Comparison of ENCODE assay signal across 20 cellular contexts in the genomic region with DNA sequence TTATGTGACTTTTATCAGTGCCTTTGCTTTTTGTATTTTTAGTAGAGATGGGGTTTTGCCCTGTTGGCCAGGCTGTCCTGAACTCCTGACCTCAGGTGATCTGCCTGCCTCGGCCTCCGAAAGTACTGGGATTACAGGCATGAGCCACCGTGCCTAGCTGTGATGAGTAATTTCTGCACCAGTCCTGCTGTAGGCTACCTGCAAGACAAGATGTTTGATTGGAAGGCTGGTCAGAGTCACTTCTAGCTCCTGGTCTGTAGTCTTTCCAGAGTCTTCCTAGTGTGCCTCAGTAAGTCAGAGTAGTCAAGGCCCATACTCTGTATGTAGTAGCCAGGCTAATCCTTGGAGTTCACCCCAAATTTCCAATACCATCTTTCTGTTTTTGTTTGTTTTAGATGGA.
"Had no signal": no experiment of that assay in that cellular context is flagged by ENCODE, and none has a peak within 500 bp of the region (broad histone marks: within the 10 kb centered on the region; RNA-seq: fewer than 3 reads in every experiment).

No MANE protein-coding gene starts in this region.

- H3K27ac ChIP-seq: dorsolateral prefrontal cortex, esophagus muscularis mucosa, left lung, lower lobe of right lung, neutrophil, spleen, testis, transverse colon had no signal

- H3K4me1 Mint-ChIP-seq: immature natural killer cell; memory B cell; stimulated activated naive CD8-positive, alpha-beta T cell treated with anti-CD3 and anti-CD28 coated beads, Interleukin-15, amount 100 ng/mL, for 72 hours had no signal

- ATAC-seq: left lung; lower lobe of right lung; sciatic nerve; stimulated activated naive B cell treated with anti-CD40 and anti-IgM and Interleukin-4, amounts not matched to agents 10 μg/mL and 1 μg/mL and 100 μg/mL, for 72 hours; stimulated activated naive CD8-positive, alpha-beta T cell treated with anti-CD3 and anti-CD28 coated beads, Interleukin-15, amount 100 ng/mL, for 72 hours had no signal

- H3K36me3 ChIP-seq: esophagus muscularis mucosa, left lung, lower lobe of right lung, neutrophil, spleen, transverse colon had no signal

- H3K9me3 ChIP-seq: esophagus muscularis mucosa, left lung, lower lobe of right lung, neutrophil, spleen, testis, transverse colon had no signal

- H3K9me3 Mint-ChIP-seq: immature natural killer cell; memory B cell; stimulated activated naive B cell treated with anti-CD40 and anti-IgM and Interleukin-4, amounts not matched to agents 10 μg/mL and 1 μg/mL and 100 μg/mL, for 72 hours; stimulated activated naive CD8-positive, alpha-beta T cell treated with anti-CD3 and anti-CD28 coated beads, Interleukin-15, amount 100 ng/mL, for 72 hours had no signal

- H3K4me3 ChIP-seq: dorsolateral prefrontal cortex, esophagus muscularis mucosa, left lung, lower lobe of right lung, spleen, testis, transverse colon had no signal

- H3K4me3 Mint-ChIP-seq: immature natural killer cell; memory B cell; stimulated activated naive B cell treated with anti-CD40 and anti-IgM and Interleukin-4, amounts not matched to agents 10 μg/mL and 1 μg/mL and 100 μg/mL, for 72 hours; stimulated activated naive CD8-positive, alpha-beta T cell treated with anti-CD3 and anti-CD28 coated beads, Interleukin-15, amount 100 ng/mL, for 72 hours had no signal

- H3K27me3 ChIP-seq: dorsolateral prefrontal cortex, esophagus muscularis mucosa, testis, transverse colon had no signal

- DNase-seq: cortex of kidney; dorsolateral prefrontal cortex; effector CD8-positive, alpha-beta T cell; immature natural killer cell; left lung; lower lobe of right lung; midbrain; posterior cingulate gyrus; spleen; stimulated activated CD4-positive, alpha-beta T cell treated with anti-CD3 and anti-CD28 coated beads, Interleukin-15, amount 100 ng/mL, for 24 hours; stimulated activated CD4-positive, alpha-beta T cell treated with anti-CD3 and anti-CD28 coated beads, Interleukin-1b, Interleukin-23, amount 100 ng/mL, for 48 hours; stimulated activated CD4-positive, alpha-beta T cell treated with anti-CD3 and anti-CD28 coated beads, Interleukin-4, amount 100 ng/mL, for 24 hours; stimulated activated naive B cell treated with anti-CD40 and anti-IgM and Interleukin-4, amounts not matched to agents 10 μg/mL and 1 μg/mL and 100 μg/mL, for 72 hours; stimulated activated naive CD8-positive, alpha-beta T cell treated with anti-CD3 and anti-CD28 coated beads, Interleukin-15, amount 100 ng/mL, for 72 hours; testis; transverse colon had no signal

- H3K36me3 Mint-ChIP-seq: immature natural killer cell; memory B cell; stimulated activated naive B cell treated with anti-CD40 and anti-IgM and Interleukin-4, amounts not matched to agents 10 μg/mL and 1 μg/mL and 100 μg/mL, for 72 hours had no signal

- H3K27me3 Mint-ChIP-seq: stimulated activated naive B cell treated with anti-CD40 and anti-IgM and Interleukin-4, amounts not matched to agents 10 μg/mL and 1 μg/mL and 100 μg/mL, for 72 hours had no signal

- H3K4me1 ChIP-seq: esophagus muscularis mucosa, left lung, lower lobe of right lung, spleen, testis, transverse colon had no signal

- H3K27ac Mint-ChIP-seq: immature natural killer cell; stimulated activated naive B cell treated with anti-CD40 and anti-IgM and Interleukin-4, amounts not matched to agents 10 μg/mL and 1 μg/mL and 100 μg/mL, for 72 hours had no signal
